Comparison of ENCODE assay signal across 8 cellular contexts in genomic region chr7:30162622-30163124, GRCh38. TPM values are rescaled to one million over a fixed set of nuclear protein-coding genes. Genes with fewer than 3 reads are reported as not detected.
DNase-seq lines count a peak whose midpoint lies in the region; ATAC-seq lines count a peak whose summit lies in the region.

No MANE protein-coding gene starts in this region.

- peak overlapping the region; percentile 5 for H3K27ac Mint-ChIP-seq in activated CD4-positive, alpha-beta memory T cell treated with anti-CD3 and anti-CD28 coated beads for 36 hours

- H3K4me1 ChIP-seq in Karpas-422 (ENCODE audit: low read length): peaks cover 78% of the 10 kb centered on the region
- H3K4me1 ChIP-seq in iPS-20b (ENCODE audit: insufficient read depth, low read length): peaks cover 21% of the 10 kb centered on the region; the same call in 1 of the 2 replicates

- H3K36me3 Mint-ChIP-seq in activated CD4-positive, alpha-beta memory T cell treated with anti-CD3 and anti-CD28 coated beads for 36 hours: no peaks in the 10 kb centered on the region

- H3K4me3 ChIP-seq in Karpas-422 (ENCODE audit: low read length) (peak overlapping the region; percentile 51), iPS-20b (ENCODE audit: low read length) (peak overlapping the region; percentile 26; the same call in 1 of the 2 replicates)

- H3K4me1 Mint-ChIP-seq in activated CD4-positive, alpha-beta memory T cell treated with anti-CD3 and anti-CD28 coated beads for 36 hours (ENCODE audit: low read depth): peaks cover 32% of the 10 kb centered on the region

- H3K9me3 ChIP-seq in Karpas-422 (ENCODE audit: low read length) (no peaks in the 10 kb centered on the region), iPS-20b (ENCODE audit: insufficient read depth, low read depth, low read length) (no peaks in the 10 kb centered on the region)

- H3K36me3 ChIP-seq in Karpas-422 (ENCODE audit: insufficient read depth, low read length): peaks cover 17% of the 10 kb centered on the region; the same call in 1 of the 2 replicates
- no peaks in the 10 kb centered on the region for H3K36me3 ChIP-seq in iPS-20b (ENCODE audit: insufficient read depth, low read depth, low read length)

- peak; percentile 77 to 85 for ATAC-seq in activated CD4-positive, CD25-positive, alpha-beta regulatory T cell treated with anti-CD3 and anti-CD28 coated beads, Interleukin-2, amount 50 U/mL, for 24 hours
- ATAC-seq in HG02840 (IDR thresholded peaks at IDR 0.05; ENCODE audit: low FRiP score, unreplicated experiment) (no peak), HG03196 (IDR thresholded peaks at IDR 0.05; ENCODE audit: unreplicated experiment) (no peak)

- no peaks in the 10 kb centered on the region for H3K9me2 ChIP-seq in Karpas-422 (replicated peaks; ENCODE audit: insufficient read depth, low read length)

- H4K20me1 ChIP-seq in Karpas-422 (ENCODE audit: insufficient read depth, low read depth, low read length): no peaks in the 10 kb centered on the region

- POLR2A ChIA-PET in activated CD4-positive, alpha-beta memory T cell treated with anti-CD3 and anti-CD28 coated beads for 36 hours (lab: Charles Lee): no interaction called here

- H2AFZ ChIP-seq in Karpas-422 (ENCODE audit: low read length): no peak overlapping the region

- peaks cover 46% of the 10 kb centered on the region for H3K79me2 ChIP-seq in Karpas-422 (ENCODE audit: low read length)

- DNase-seq in activated CD4-positive, CD25-positive, alpha-beta regulatory T cell (lab: John Stamatoyannopoulos, UW): no peak
- peak; percentile 76 for DNase-seq in Karpas-422
- peak; percentile 36 for DNase-seq in activated CD4-positive, alpha-beta memory T cell treated with anti-CD3 and anti-CD28 coated beads for 36 hours
- DNase-seq in D341Med (ENCODE audit: low spot score): no peak

- no peaks in the 10 kb centered on the region for H3K27me3 Mint-ChIP-seq in activated CD4-positive, alpha-beta memory T cell treated with anti-CD3 and anti-CD28 coated beads for 36 hours

- H3K9me3 Mint-ChIP-seq in activated CD4-positive, alpha-beta memory T cell treated with anti-CD3 and anti-CD28 coated beads for 36 hours: no peaks in the 10 kb centered on the region

- H3K27ac ChIP-seq in Karpas-422 (ENCODE audit: low read length) (peak overlapping the region; percentile 91), iPS-20b (ENCODE audit: low read length) (no peak overlapping the region)

- no peaks in the 10 kb centered on the region for H3K27me3 ChIP-seq in Karpas-422 (ENCODE audit: low read length)
- H3K27me3 ChIP-seq in iPS-20b (ENCODE audit: insufficient read depth, low read length): peaks cover 13% of the 10 kb centered on the region

- H3K4me3 Mint-ChIP-seq in activated CD4-positive, alpha-beta memory T cell treated with anti-CD3 and anti-CD28 coated beads for 36 hours: peak overlapping the region; percentile 10

- intact Hi-C loops in activated CD4-positive, alpha-beta memory T cell treated with anti-CD3 and anti-CD28 coated beads for 36 hours (cut with micrococcal nuclease): loop anchor here (2.0 to 5.0 kb wide), 6 partner anchors 14 to 575 kb away; partner anchors contain the start of gene ZNRF2

- peak overlapping the region; percentile 81 for H3K4me2 ChIP-seq in Karpas-422 (ENCODE audit: low read depth, low read length, poor library complexity, severe bottlenecking)

- peak overlapping the region; percentile 68 for H3K9ac ChIP-seq in Karpas-422 (ENCODE audit: low read length)
- no peak overlapping the region for H3K9ac ChIP-seq in iPS-20b (ENCODE audit: low read depth, low read length)

- CTCF ChIA-PET in activated CD4-positive, alpha-beta memory T cell treated with anti-CD3 and anti-CD28 coated beads for 36 hours (lab: Charles Lee): interaction anchor here (1.0 to 2.3 kb wide), 4 partner anchors 14 to 170 kb away, joined by 3 to 9 read pairs (median 4); no protein-coding TSS in a partner anchor

RNA-seq across cellular contexts. Expression of gene MTURN, which starts 27.9 kb away (rescaled TPM):
- 80.2 and 89.4 TPM in 2 replicates for total RNA-seq in Karpas-422 (2014; rRNA removed; shearing (Covaris generic); ENCODE audit: low replicate concordance)
- 1 to 10 TPM; 3.1 to 3.7 TPM for total RNA-seq in activated CD4-positive, alpha-beta memory T cell treated with anti-CD3 and anti-CD28 coated beads for 36 hours

Comparison
In these comparisons a context has a peak if more than half of its experiments do, and no peak if none do; other contexts are left out.
1. ATAC-seq: peak in activated CD4-positive, CD25-positive, alpha-beta regulatory T cell treated with anti-CD3 and anti-CD28 coated beads, Interleukin-2, amount 50 U/mL, for 24 hours (2 of 2); none in HG02840 (single experiment) and HG03196 (single experiment).
2. DNase-seq: peak in Karpas-422 (single experiment) and activated CD4-positive, alpha-beta memory T cell treated with anti-CD3 and anti-CD28 coated beads for 36 hours (single experiment); none in activated CD4-positive, CD25-positive, alpha-beta regulatory T cell (0 of 4) and D341Med (single experiment).
3. RNA of gene MTURN, which starts 27.9 kb away (total RNA-seq): 80.2 to 89.4 TPM in Karpas-422; 3.1 to 3.7 TPM in activated CD4-positive, alpha-beta memory T cell treated with anti-CD3 and anti-CD28 coated beads for 36 hours; every median in the first group is over 10 times any median in the second.